Comparison of ENCODE assay signal across 15 cellular contexts in the genomic region with DNA sequence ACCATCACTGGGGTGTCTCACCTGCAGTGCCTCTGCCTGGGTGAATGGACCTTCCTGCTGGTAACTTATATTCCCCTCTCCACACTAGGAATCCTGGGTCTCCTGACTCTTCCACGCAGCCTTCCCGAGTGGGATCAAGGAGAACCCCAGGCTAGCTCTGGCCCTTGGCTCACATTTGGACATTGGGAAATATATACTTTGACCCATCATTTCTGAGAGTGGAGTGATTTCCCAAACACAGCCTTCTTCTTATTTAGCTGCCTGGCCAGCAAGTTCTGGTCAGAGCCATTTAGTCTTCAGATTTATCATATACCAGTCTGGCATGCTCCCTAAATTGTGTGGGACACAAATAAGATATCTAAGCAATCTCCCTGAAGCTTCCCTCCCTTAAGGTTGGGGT.
A peak's percentile ranks its signal among the peaks of the same experiment; 100 is the strongest.
DNase-seq lines count a peak whose midpoint lies in the region; ATAC-seq and TF ChIP-seq lines count a peak whose summit lies in the region.
"Had no signal": no experiment of that assay in that cellular context is flagged by ENCODE, and none has a peak within 500 bp of the region (broad histone marks: within the 10 kb centered on the region; RNA-seq: fewer than 3 reads in every experiment).

No MANE protein-coding gene starts in this region.

- intact Hi-C loops in PC-9 (cut with micrococcal nuclease; ENCODE audit: unreplicated experiment), result no loop called here

- H3F3A ChIP-seq in PC-9 (ENCODE audit: insufficient read depth, low read depth), result no peaks in the 10 kb centered on the region

- H3K9me3 ChIP-seq in neutrophil, result no peaks in the 10 kb centered on the region
- no peaks in the 10 kb centered on the region for H3K9me3 ChIP-seq in PC-9 (ENCODE audit: insufficient read depth, low read depth)

- H3K27me3 ChIP-seq in neutrophil (no peaks in the 10 kb centered on the region), PC-9 (ENCODE audit: insufficient read depth, low read depth) (no peaks in the 10 kb centered on the region)

- no peaks in the 10 kb centered on the region for H3K27me3 Mint-ChIP-seq in activated CD4-positive, alpha-beta T cell treated with anti-CD3 and anti-CD28 coated beads, Interleukin-2, amount 10 ng/mL, durations not matched to agents 7 days and 5 days
- H3K27me3 Mint-ChIP-seq in IgD-negative memory B cell, result no peaks in the 10 kb centered on the region
- H3K27me3 Mint-ChIP-seq: progenitor cell of endocrine pancreas had no signal

- H3K36me3 Mint-ChIP-seq in activated CD4-positive, alpha-beta T cell treated with anti-CD3 and anti-CD28 coated beads, Interleukin-2, amount 10 ng/mL, durations not matched to agents 7 days and 5 days (ENCODE audit: low read depth), result peaks cover 87% of the 10 kb centered on the region
- peaks cover 44% of the 10 kb centered on the region for H3K36me3 Mint-ChIP-seq in IgD-negative memory B cell

- TF ChIP-seq CTCF in neutrophil (IDR thresholded peaks at IDR 0.05), result no peak
- no peak for TF ChIP-seq CTCF in PC-9 (conservative IDR thresholded peaks at IDR 0.05)

- POLR2A ChIA-PET in activated CD4-positive, alpha-beta T cell treated with anti-CD3 and anti-CD28 coated beads, Interleukin-2, amount 10 ng/mL, durations not matched to agents 7 days and 5 days (lab: Charles Lee), result no interaction called here
- POLR2A ChIA-PET in PC-9 (lab: Charles Lee; ENCODE audit: unreplicated experiment), result no interaction called here

- H3K4me1 ChIP-seq in neutrophil (ENCODE audit: control insufficient read depth in 1 of 2, insufficient read depth in 1 of 2, low read depth in 1 of 2, low read length in 1 of 2) (no peaks in the 10 kb centered on the region), PC-9 (replicated peaks; ENCODE audit: insufficient read depth) (no peaks in the 10 kb centered on the region)

- peaks cover 42% of the 10 kb centered on the region for H3K4me1 Mint-ChIP-seq in activated CD4-positive, alpha-beta T cell treated with anti-CD3 and anti-CD28 coated beads, Interleukin-2, amount 10 ng/mL, durations not matched to agents 7 days and 5 days
- peaks cover 18 to 28% (median 23%) of the 10 kb centered on the region in 3 donors for H3K4me1 Mint-ChIP-seq in IgD-negative memory B cell

- ATAC-seq in GM18907 (IDR thresholded peaks at IDR 0.05; ENCODE audit: unreplicated experiment) (no peak), GM18502 (IDR thresholded peaks at IDR 0.05; ENCODE audit: poor library complexity, unreplicated experiment) (no peak)

- no peaks in the 10 kb centered on the region for H4K20me1 ChIP-seq in PC-9 (ENCODE audit: insufficient read depth)

- no peak for DNase-seq in activated CD4-positive, alpha-beta T cell treated with anti-CD3 and anti-CD28 coated beads, Interleukin-2, amount 10 ng/mL, durations not matched to agents 7 days and 5 days
- no peak for DNase-seq in activated CD4-positive, alpha-beta T cell treated with anti-CD3 and anti-CD28 coated beads for 1 hour
- DNase-seq in caudate nucleus (lab: John Stamatoyannopoulos, UW) (peak in 1 of 61 donors; percentile 15), PC-9 (no peak)
- DNase-seq: activated CD8-positive, alpha-beta memory T cell treated with anti-CD3 and anti-CD28 coated beads, Interleukin-2, amount 50 U/mL, for 48 hours; NCI-H1417; NCI-H2171 treated with DMSO at 0.1 percent for 48 hours; NK-92 treated with Interleukin-12 subunit alpha and Interleukin-12 subunit beta, amount 100 ng/mL, for 24 hours had no signal

- CTCF ChIA-PET in activated CD4-positive, alpha-beta T cell treated with anti-CD3 and anti-CD28 coated beads, Interleukin-2, amount 10 ng/mL, durations not matched to agents 7 days and 5 days (lab: Charles Lee), result no interaction called here
- CTCF ChIA-PET in PC-9 (lab: Charles Lee), result no interaction called here

- H3K4me3 ChIP-seq in neutrophil (ENCODE audit: low read depth in 1 of 2, low read length in 1 of 2) (no peak overlapping the region), PC-9 (no peak overlapping the region)

- H3K4me3 Mint-ChIP-seq in activated CD4-positive, alpha-beta T cell treated with anti-CD3 and anti-CD28 coated beads, Interleukin-2, amount 10 ng/mL, durations not matched to agents 7 days and 5 days, result no peak overlapping the region
- no peak overlapping the region for H3K4me3 Mint-ChIP-seq in IgD-negative memory B cell

- H3K27ac ChIP-seq in caudate nucleus (ENCODE audit: low read depth, low read length) (peak overlapping the region; percentile 97), neutrophil (peak overlapping the region; percentile 18), PC-9 (no peak overlapping the region)
- H3K27ac ChIP-seq: HL-60, KMS-11 had no signal

- H3K9me3 Mint-ChIP-seq in activated CD4-positive, alpha-beta T cell treated with anti-CD3 and anti-CD28 coated beads, Interleukin-2, amount 10 ng/mL, durations not matched to agents 7 days and 5 days, result peaks cover 10% of the 10 kb centered on the region
- H3K9me3 Mint-ChIP-seq in IgD-negative memory B cell, result peaks cover 2 to 7% (median 4%) of the 10 kb centered on the region in 3 donors

- no peak overlapping the region for H3K4me2 ChIP-seq in PC-9
- H3K4me2 ChIP-seq: KMS-11 had no signal

- H3K36me3 ChIP-seq in neutrophil (peaks cover 78% of the 10 kb centered on the region), PC-9 (ENCODE audit: low read depth) (no peaks in the 10 kb centered on the region)

- H3K79me2 ChIP-seq in PC-9 (ENCODE audit: low read depth), result no peaks in the 10 kb centered on the region

- H2AFZ ChIP-seq in PC-9, result no peak overlapping the region

- H3K27ac Mint-ChIP-seq in activated CD4-positive, alpha-beta T cell treated with anti-CD3 and anti-CD28 coated beads, Interleukin-2, amount 10 ng/mL, durations not matched to agents 7 days and 5 days, result peak overlapping the region; percentile 7
- H3K27ac Mint-ChIP-seq in IgD-negative memory B cell, result peak overlapping the region in 2 of 3 donors; percentile 85 to 87
- H3K27ac Mint-ChIP-seq: progenitor cell of endocrine pancreas had no signal

- no TSS peak for BruUV-seq in PC-9 (replicated peaks; lab: Mats Ljungman, UMichigan)

- H3K9me2 ChIP-seq in PC-9 (ENCODE audit: insufficient read depth), result no peaks in the 10 kb centered on the region
